In the genomic region with DNA sequence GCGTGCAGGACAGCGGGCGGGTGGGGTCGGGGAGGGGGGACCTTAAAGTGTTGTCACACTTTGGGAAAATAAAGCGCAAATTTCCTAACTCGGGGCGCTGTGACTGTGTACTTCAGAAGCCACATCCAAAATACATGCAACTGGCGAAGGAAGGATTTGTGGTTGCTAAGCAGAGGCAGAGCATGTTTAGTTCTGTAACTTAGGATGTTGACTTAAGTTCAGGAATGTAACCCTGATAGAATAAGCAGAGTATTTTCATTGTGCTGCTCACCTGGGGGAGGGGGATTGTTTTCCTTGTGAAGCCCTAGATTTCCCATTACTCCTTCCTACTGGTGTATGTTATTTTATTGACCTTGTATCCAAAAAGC, we compare ENCODE assay signal across 8 cellular contexts. TPM values are rescaled to one million over a fixed set of nuclear protein-coding genes. Genes with fewer than 3 reads are reported as not detected.
A peak's percentile ranks its signal among the peaks of the same experiment; 100 is the strongest.
DNase-seq lines count a peak whose midpoint lies in the region; ATAC-seq and TF ChIP-seq lines count a peak whose summit lies in the region.

No MANE protein-coding gene starts in this region.

- H3K27me3 ChIP-seq in RWPE2 (ENCODE audit: insufficient read depth, poor library complexity, severe bottlenecking) (no peaks in the 10 kb centered on the region), esophagus (ENCODE audit: control insufficient read depth in 1 of 2, insufficient read depth in 2 of 2, low read length in 2 of 2) (no peaks in the 10 kb centered on the region), neural progenitor cell (no peaks in the 10 kb centered on the region)

- 0 to 1% methylated on average over 8 of the region's 8 CpGs for WGBS in esophagus, 2 donors

- H3K36me3 ChIP-seq in RWPE2 (ENCODE audit: low read depth) (peaks cover 19% of the 10 kb centered on the region; the same call in 1 of the 2 replicates), esophagus (ENCODE audit: control insufficient read depth in 2 of 2, insufficient read depth in 2 of 2, low read length in 1 of 2) (no peaks in the 10 kb centered on the region), neural progenitor cell (no peaks in the 10 kb centered on the region)

- no peak overlapping the region for H3K27ac Mint-ChIP-seq in neural progenitor cell

- no peaks in the 10 kb centered on the region for H3K9me3 Mint-ChIP-seq in neural progenitor cell

- ATAC-seq in RWPE2 (ENCODE audit: low read depth) (peak; percentile 26; the same call in 1 of the 3 replicates), GM19023 (IDR thresholded peaks at IDR 0.05; ENCODE audit: unreplicated experiment) (no peak)

- peaks cover 3% of the 10 kb centered on the region for H3K27me3 Mint-ChIP-seq in neural progenitor cell (ENCODE audit: insufficient read depth, low read depth)

- H3K27ac ChIP-seq in RWPE2 (ENCODE audit: poor library complexity, severe bottlenecking) (peak overlapping the region; percentile 85), esophagus (ENCODE audit: low read depth in 2 of 2, low read length in 1 of 2) (peak overlapping the region; percentile 86 to 95), neural progenitor cell (no peak overlapping the region)

- TF ChIP-seq CTCF in RWPE2 (IDR thresholded peaks at IDR 0.05; ENCODE audit: poor library complexity, severe bottlenecking) (no peak), neural progenitor cell (IDR thresholded peaks at IDR 0.05) (no peak)

- H3K36me3 Mint-ChIP-seq in neural progenitor cell, result peaks cover 1% of the 10 kb centered on the region

- no peak overlapping the region for H2AFZ ChIP-seq in neural progenitor cell (replicated peaks)

- H4K20me1 ChIP-seq in neural progenitor cell (ENCODE audit: low read depth), result peaks cover 46% of the 10 kb centered on the region

- H3K4me1 Mint-ChIP-seq in neural progenitor cell, result peaks cover 47% of the 10 kb centered on the region

- H3F3A ChIP-seq in neural progenitor cell (ENCODE audit: low read depth), result peaks cover 67% of the 10 kb centered on the region

- DNase-seq in DMS53 (lab: John Stamatoyannopoulos, UW), result peak; percentile 84
- DNase-seq in DMS53 treated with DMSO at 0.1 percent for 48 hours (lab: John Stamatoyannopoulos, UW; ENCODE audit: unreplicated experiment), result no peak
- no peak for DNase-seq in RWPE2 (ENCODE audit: low spot score)
- no peak for DNase-seq in neural progenitor cell (ENCODE audit: low spot score)
- DNase-seq in CD1c-positive myeloid dendritic cell (ENCODE audit: extremely low spot score), result no peak
- no peak for DNase-seq in activated CD4-positive, alpha-beta T cell treated with anti-CD3 and anti-CD28 coated beads, Interleukin-2, amount 50 U/mL, for 48 hours

- H3K9ac ChIP-seq in neural progenitor cell, result no peak overlapping the region

- H3K9me3 ChIP-seq in RWPE2 (ENCODE audit: severe bottlenecking) (no peaks in the 10 kb centered on the region), esophagus (ENCODE audit: control insufficient read depth in 2 of 2, insufficient read depth in 1 of 2, low read depth in 1 of 2, low read length in 1 of 2) (no peaks in the 10 kb centered on the region), neural progenitor cell (ENCODE audit: low read depth) (no peaks in the 10 kb centered on the region)

- H3K4me3 Mint-ChIP-seq in neural progenitor cell, result peak overlapping the region; percentile 88

- H3K4me2 ChIP-seq in neural progenitor cell, result peak overlapping the region; percentile 75

- H3K4me3 ChIP-seq in RWPE2 (ENCODE audit: severe bottlenecking) (peak overlapping the region; percentile 89), esophagus (ENCODE audit: low read depth in 1 of 2, low read length in 2 of 2) (peak overlapping the region; percentile 35 to 73), neural progenitor cell (peak overlapping the region; percentile 49)

- peaks cover 59% of the 10 kb centered on the region for H3K4me1 ChIP-seq in RWPE2 (ENCODE audit: insufficient read depth, poor library complexity, severe bottlenecking)
- H3K4me1 ChIP-seq in esophagus (ENCODE audit: control insufficient read depth in 2 of 2, insufficient read depth in 2 of 2, low read length in 1 of 2), result peaks cover 0 to 4% of the 10 kb centered on the region in 2 donors
- H3K4me1 ChIP-seq in neural progenitor cell, result peaks cover 40% of the 10 kb centered on the region

- H3K79me2 ChIP-seq in neural progenitor cell (ENCODE audit: low read depth), result peaks cover 29% of the 10 kb centered on the region

RNA-seq across cellular contexts. Expression of a gene that starts 0.5 kb away (rescaled TPM):
- 10 to 100 TPM in 1 of 2 donors, 1 to 10 TPM in 1; 9.0 to 16.8 TPM for polyA plus RNA-seq in esophagus
- 15.3 and 44.1 TPM in 2 replicates for total RNA-seq in neural progenitor cell (ENCODE audit: low replicate concordance)

RNA-seq across cellular contexts. Expression of a gene that starts 47.0 kb away (rescaled TPM):
- 10 to 100 TPM in 1 of 2 donors, 1 to 10 TPM in 1; 7.1 to 15.3 TPM for polyA plus RNA-seq in esophagus
- 41.0 and 41.8 TPM in 2 replicates for total RNA-seq in neural progenitor cell (ENCODE audit: low replicate concordance)

RNA-seq across cellular contexts. Expression of a gene that starts 56.9 kb away (rescaled TPM):
- 1 to 10 TPM; 5.1 to 6.9 TPM for polyA plus RNA-seq in esophagus
- 15.8 and 27.4 TPM in 2 replicates for total RNA-seq in neural progenitor cell (ENCODE audit: low replicate concordance)
